In the genomic region with DNA sequence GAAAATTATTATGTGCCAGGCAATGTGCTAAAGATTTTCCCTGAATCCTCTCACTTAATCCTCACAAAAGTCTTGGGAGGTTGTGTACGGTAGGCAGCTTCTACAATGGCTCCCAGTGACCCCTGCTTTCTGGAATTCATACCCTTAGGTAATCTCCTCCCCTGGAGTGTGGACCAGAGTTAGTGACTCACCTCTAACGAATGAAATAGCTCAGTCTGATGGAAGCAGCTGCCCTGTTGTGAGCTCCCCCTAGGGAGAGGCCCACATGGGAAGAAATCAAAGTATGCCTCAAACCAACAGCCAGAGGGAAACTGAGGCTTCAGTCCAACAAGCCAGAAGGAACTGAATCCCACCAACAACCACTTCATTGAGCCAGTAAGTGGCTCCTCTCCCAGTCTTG, we compare ENCODE assay signal across 19 cellular contexts.
DNase-seq lines count a peak whose midpoint lies in the region; ATAC-seq and TF ChIP-seq lines count a peak whose summit lies in the region.
"Had no signal": no experiment of that assay in that cellular context is flagged by ENCODE, and none has a peak within 500 bp of the region (broad histone marks: within the 10 kb centered on the region; RNA-seq: fewer than 3 reads in every experiment).

No MANE protein-coding gene starts in this region.

- H3K27ac ChIP-seq in brain microvascular endothelial cell = no peak overlapping the region
- H3K27ac ChIP-seq in right cardiac atrium (ENCODE audit: low read length) = no peak overlapping the region
- H3K27ac ChIP-seq: pancreas had no signal

- intact Hi-C loops in right cardiac atrium (cut with DNase I) = no loop called here

- no peaks in the 10 kb centered on the region for H3K4me1 ChIP-seq in right cardiac atrium (ENCODE audit: control insufficient read depth, insufficient read depth, low read length)
- H3K4me1 ChIP-seq: Caco-2, pancreas had no signal

- in situ Hi-C loops in Caki2 (cut with HindIII; ENCODE audit: low pct_unique_long_range_greater_than_20kb, low sequenced_read_pairs) (no loop called here), brain microvascular endothelial cell (cut with HindIII; ENCODE audit: low pct_ligation_motif_present, low sequenced_read_pairs) (no loop called here)

- TF ChIP-seq CTCF in brain microvascular endothelial cell (IDR thresholded peaks at IDR 0.05; ENCODE audit: low read depth, low read length, missing control alignments) = peak; percentile 34

- H3K4me3 ChIP-seq in brain microvascular endothelial cell (ENCODE audit: low read depth, low read length) (no peak overlapping the region), right cardiac atrium (ENCODE audit: low read length) (no peak overlapping the region)
- H3K4me3 ChIP-seq: pancreas had no signal

- ATAC-seq in HG03025 (IDR thresholded peaks at IDR 0.05; ENCODE audit: low FRiP score, unreplicated experiment) (no peak), right cardiac atrium (no peak)
- ATAC-seq: naive thymus-derived CD4-positive, alpha-beta T cell; pancreas; T-cell had no signal

- DNase-seq in Caki2 (ENCODE audit: low read depth) (peak; percentile 39), M059J (ENCODE audit: low read depth) (peak; percentile 84), brain microvascular endothelial cell (no peak), kidney tubule cell (ENCODE audit: low spot score) (peak; percentile 92), GM03348 (ENCODE audit: low spot score) (no peak), ecto neural progenitor cell (ENCODE audit: low spot score) (no peak), right cardiac atrium (no peak)
- DNase-seq: activated naive CD4-positive, alpha-beta T cell treated with anti-CD3 and anti-CD28 coated beads for 36 hours; activated T-cell treated with anti-CD3 and anti-CD28 coated beads, Interleukin-2, amount 50 U/mL, for 1 hour; AML-193; HCEC 1CT; naive thymus-derived CD4-positive, alpha-beta T cell; NCI-H1694; NK-92 treated with Interleukin-12 subunit alpha and Interleukin-12 subunit beta, amount 100 ng/mL, for 24 hours; pancreas; stimulated activated CD4-positive, alpha-beta T cell treated with anti-CD3 and anti-CD28 coated beads, Interleukin-2, amount 100 ng/mL, for 48 hours; T-cell had no signal

- H3K36me3 ChIP-seq in brain microvascular endothelial cell (replicated peaks) = no peaks in the 10 kb centered on the region
- H3K36me3 ChIP-seq: pancreas had no signal

- WGBS in right cardiac atrium = 59% methylated on average over 2 of the region's 2 CpGs

- H3K27me3 ChIP-seq in brain microvascular endothelial cell (replicated peaks) (no peaks in the 10 kb centered on the region), right cardiac atrium (ENCODE audit: control insufficient read depth, insufficient read depth) (no peaks in the 10 kb centered on the region)
- H3K27me3 ChIP-seq: pancreas had no signal

- H3K9me3 ChIP-seq in right cardiac atrium (ENCODE audit: control insufficient read depth, low read length) = no peaks in the 10 kb centered on the region
- H3K9me3 ChIP-seq: Caco-2, pancreas had no signal

Comparison
In these comparisons a context has a peak if more than half of its experiments do, and no peak if none do; other contexts are left out.
1. DNase-seq: peak in Caki2 (single experiment), M059J (single experiment) and kidney tubule cell (single experiment); none in brain microvascular endothelial cell (single experiment), GM03348 (single experiment), ecto neural progenitor cell (single experiment) and right cardiac atrium (0 of 3).